In genomic region chr10:49292565-49293207, GRCh38 we compare ENCODE assay signal across 19 cellular contexts. TPM values are rescaled to one million over a fixed set of nuclear protein-coding genes. Genes with fewer than 3 reads are reported as not detected.
"Had no signal": no experiment of that assay in that cellular context is flagged by ENCODE, and none has a peak within 500 bp of the region (broad histone marks: within the 10 kb centered on the region; RNA-seq: fewer than 3 reads in every experiment).

No MANE protein-coding gene starts in this region.

- H3K4me3 ChIP-seq: heart right ventricle, left ventricle myocardium inferior, right atrium auricular region, stomach had no signal

- H3K36me3 ChIP-seq: heart right ventricle, left ventricle myocardium inferior, neutrophil, right atrium auricular region, stomach had no signal

- DNase-seq: effector memory CD4-positive, alpha-beta T cell; heart right ventricle; immature natural killer cell; left ventricle myocardium inferior; mesendoderm; naive B cell; small intestine; stimulated activated CD4-positive, alpha-beta T cell treated with anti-CD3 and anti-CD28 coated beads, Interleukin-12 subunit alpha, Interleukin-12 subunit beta, amount 100 ng/mL, for 4 hours; stimulated activated naive CD4-positive, alpha-beta T cell; stomach; trophoblast cell had no signal

- H3K27ac ChIP-seq: heart right ventricle, left ventricle myocardium inferior, neutrophil, right atrium auricular region, stomach had no signal

- H3K27me3 ChIP-seq: heart right ventricle, right atrium auricular region had no signal

- ATAC-seq: esophagus mucosa, heart right ventricle had no signal

- H3K9me3 ChIP-seq: heart right ventricle, left ventricle myocardium inferior, neutrophil, right atrium auricular region, stomach had no signal

- H3K4me1 ChIP-seq: stomach had no signal

RNA-seq across cellular contexts. Expression of gene C10orf71, which starts 6.3 kb away (rescaled TPM):
- total RNA-seq: esophagus mucosa, fibroblast of lung, frontal cortex, lung microvascular endothelial cell, osteoblast had no signal
- polyA plus RNA-seq: fibroblast of lung, immature natural killer cell, keratinocyte, stomach had no signal
